In genomic region chr16:57300387-57301125, GRCh38 we compare ENCODE assay signal across 1 cellular context.
TF ChIP-seq lines count a peak whose summit lies in the region.

No MANE protein-coding gene starts in this region.

TF ChIP-seq in K562, 482 proteins besides CTCF, POLR2A, EP300 and RAD21 (continued from another document and continues in another):
- TF ChIP-seq CHD7 (IDR thresholded peaks at IDR 0.05; ENCODE audit: low read depth, low read length) (no peak), ELK3 (CRISPR knock-in tag; IDR thresholded peaks at IDR 0.05) (no peak), HNRNPH1 (optimal IDR thresholded peaks at IDR 0.05; ENCODE audit: low read depth, low read length) (no peak), ZNF431 (CRISPR knock-in tag; IDR thresholded peaks at IDR 0.05) (no peak), BRD9 (IDR thresholded peaks at IDR 0.05; ENCODE audit: low read depth, partially characterized antibody) (peak; percentile 97), ZBTB26 (CRISPR knock-in tag; IDR thresholded peaks at IDR 0.05) (no peak), BACH1 (tag; IDR thresholded peaks at IDR 0.05) (no peak), RBM15 (IDR thresholded peaks at IDR 0.05; ENCODE audit: insufficient read depth, low read length) (no peak), ZNF778 (CRISPR knock-in tag; IDR thresholded peaks at IDR 0.05) (no peak), ZNF140 (CRISPR knock-in tag; IDR thresholded peaks at IDR 0.05) (no peak), CBX5 (IDR thresholded peaks at IDR 0.05; ENCODE audit: borderline replicate concordance, low read depth) (no peak), PRPF4 (IDR thresholded peaks at IDR 0.05; ENCODE audit: insufficient read depth, low read depth, low read length, poor library complexity, severe bottlenecking) (no peak), ZNF384 (IDR thresholded peaks at IDR 0.05; ENCODE audit: low read depth, low read length) (no peak; the same call in 1 of the 2 replicates), MITF (IDR thresholded peaks at IDR 0.05) (no peak; the same call in 1 of the 2 replicates), POU5F1 (IDR thresholded peaks at IDR 0.05; ENCODE audit: borderline replicate concordance, low read depth, low read length, partially characterized antibody) (peak; percentile 59), ZBTB40 (IDR thresholded peaks at IDR 0.05) (peak; percentile 91), ZBTB40 (CRISPR knock-in tag; IDR thresholded peaks at IDR 0.05) (no peak), EGR1 (conservative IDR thresholded peaks at IDR 0.05) (peak; percentile 50; the same call in 1 of the 2 replicates), ZSCAN32 (CRISPR knock-in tag; IDR thresholded peaks at IDR 0.05) (no peak), CBFA2T3 (IDR thresholded peaks at IDR 0.05) (no peak), ESRRB (CRISPR knock-in tag; IDR thresholded peaks at IDR 0.05; ENCODE audit: borderline replicate concordance) (no peak), GATA2 (CRISPR knock-in tag; IDR thresholded peaks at IDR 0.05) (no peak), PPARD (CRISPR knock-in tag; IDR thresholded peaks at IDR 0.05) (no peak), SMAD3 (CRISPR knock-in tag; conservative IDR thresholded peaks at IDR 0.05) (no peak), FOSL1 (tag; conservative IDR thresholded peaks at IDR 0.05) (peak; percentile 63), ZNF561 (CRISPR knock-in tag; conservative IDR thresholded peaks at IDR 0.05) (no peak), SNIP1 (IDR thresholded peaks at IDR 0.05; ENCODE audit: low read depth) (no peak), ZNF124 (CRISPR knock-in tag; IDR thresholded peaks at IDR 0.05) (no peak), SMAD1 (IDR thresholded peaks at IDR 0.05; ENCODE audit: low read depth, low read length, partially characterized antibody) (no peak), SREBF2 (CRISPR knock-in tag; IDR thresholded peaks at IDR 0.05) (no peak), CCAR2 (IDR thresholded peaks at IDR 0.05; ENCODE audit: low read depth, low read length) (no peak), ZFP30 (CRISPR knock-in tag; IDR thresholded peaks at IDR 0.05; ENCODE audit: borderline replicate concordance) (no peak), HNRNPUL1 (IDR thresholded peaks at IDR 0.05; ENCODE audit: low read length) (no peak)
- TF ChIP-seq, protein P1, sequence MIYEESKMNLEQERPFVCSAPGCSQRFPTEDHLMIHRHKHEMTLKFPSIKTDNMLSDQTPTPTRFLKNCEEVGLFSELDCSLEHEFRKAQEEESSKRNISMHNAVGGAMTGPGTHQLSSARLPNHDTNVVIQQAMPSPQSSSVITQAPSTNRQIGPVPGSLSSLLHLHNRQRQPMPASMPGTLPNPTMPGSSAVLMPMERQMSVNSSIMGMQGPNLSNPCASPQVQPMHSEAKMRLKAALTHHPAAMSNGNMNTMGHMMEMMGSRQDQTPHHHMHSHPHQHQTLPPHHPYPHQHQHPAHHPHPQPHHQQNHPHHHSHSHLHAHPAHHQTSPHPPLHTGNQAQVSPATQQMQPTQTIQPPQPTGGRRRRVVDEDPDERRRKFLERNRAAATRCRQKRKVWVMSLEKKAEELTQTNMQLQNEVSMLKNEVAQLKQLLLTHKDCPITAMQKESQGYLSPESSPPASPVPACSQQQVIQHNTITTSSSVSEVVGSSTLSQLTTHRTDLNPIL (CRISPR knock-in tag; IDR thresholded peaks at IDR 0.05): no peak
